1 cellular context compared by ENCODE assay signal in genomic region chr18:22020127-22020866, GRCh38.
TF ChIP-seq lines count a peak whose summit lies in the region.

No MANE protein-coding gene starts in this region.

TF ChIP-seq in HepG2, 621 proteins besides CTCF, POLR2A, EP300 and RAD21 (continued from another document):
- TF ChIP-seq ZBTB34 (CRISPR knock-in tag; IDR thresholded peaks at IDR 0.05) (no peak), ARID5B (CRISPR knock-in tag; IDR thresholded peaks at IDR 0.05) (peak; percentile 12; the same call in 1 of the 2 replicates), GZF1 (CRISPR knock-in tag; IDR thresholded peaks at IDR 0.05) (no peak), CBX2 (IDR thresholded peaks at IDR 0.05; ENCODE audit: low read depth, low read length) (no peak), CBX2 (CRISPR knock-in tag; IDR thresholded peaks at IDR 0.05; ENCODE audit: low read depth) (no peak), ZBTB7A (CRISPR knock-in tag; IDR thresholded peaks at IDR 0.05) (no peak), SOX13 (IDR thresholded peaks at IDR 0.05) (no peak), SOX13 (CRISPR knock-in tag; conservative IDR thresholded peaks at IDR 0.05 in 1 of 2, IDR thresholded peaks at IDR 0.05 in 1 of 2) (peak in 1 of 2 experiments; percentile 29; a peak in 1 of 4 replicates), GFI1 (CRISPR knock-in tag; IDR thresholded peaks at IDR 0.05; ENCODE audit: borderline replicate concordance) (0 out of 2 replicates have a peak, but pooled peaks have one; percentile 47), TCF7L2 (IDR thresholded peaks at IDR 0.05; ENCODE audit: low read depth, low read length) (no peak; the same call in 1 of the 2 replicates), SP4 (CRISPR knock-in tag; IDR thresholded peaks at IDR 0.05) (no peak), HNF4A (CRISPR knock-in tag; IDR thresholded peaks at IDR 0.05) (peak; percentile 53; the same call in 1 of the 2 replicates), MYC (CRISPR knock-in tag; IDR thresholded peaks at IDR 0.05; ENCODE audit: borderline replicate concordance) (no peak), MED8 (CRISPR knock-in tag; IDR thresholded peaks at IDR 0.05; ENCODE audit: insufficient replicate concordance) (no peak), ELF1 (CRISPR knock-in tag; IDR thresholded peaks at IDR 0.05) (no peak), PHF8 (CRISPR knock-in tag; IDR thresholded peaks at IDR 0.05) (peak; percentile 43; the same call in 1 of the 2 replicates), TEAD3 (CRISPR knock-in tag; optimal IDR thresholded peaks at IDR 0.05; ENCODE audit: borderline replicate concordance) (no peak), NR2F1 (CRISPR knock-in tag; IDR thresholded peaks at IDR 0.05) (0 out of 4 replicates have a peak, but pooled peaks of 1 of the 2 experiments have one; percentile 10), KLF11 (CRISPR knock-in tag; IDR thresholded peaks at IDR 0.05) (no peak), THAP11 (CRISPR knock-in tag; IDR thresholded peaks at IDR 0.05) (no peak)
